15 cellular contexts compared by ENCODE assay signal in genomic region chr12:32445356-32445755, GRCh38. TPM values are rescaled to one million over a fixed set of nuclear protein-coding genes. Genes with fewer than 3 reads are reported as not detected.
DNase-seq lines count a peak whose midpoint lies in the region; ATAC-seq, FAIRE-seq and TF ChIP-seq lines count a peak whose summit lies in the region.
"Had no signal": no experiment of that assay in that cellular context is flagged by ENCODE, and none has a peak within 500 bp of the region (broad histone marks: within the 10 kb centered on the region; RNA-seq: fewer than 3 reads in every experiment).

No MANE protein-coding gene starts in this region.

- H3K27me3 ChIP-seq in HepG2 (ENCODE audit: control insufficient read depth in 1 of 2, insufficient read depth in 2 of 2, low read length in 2 of 2) (no peaks in the 10 kb centered on the region), right lobe of liver (no peaks in the 10 kb centered on the region), mammary epithelial cell (ENCODE audit: insufficient read depth, low read length) (no peaks in the 10 kb centered on the region)

- no peak overlapping the region for H3K9ac ChIP-seq in HepG2 (ENCODE audit: insufficient read depth, low read depth, low read length)
- H3K9ac ChIP-seq in mammary epithelial cell (ENCODE audit: insufficient read depth, low read length): no peak overlapping the region
- H3K9ac ChIP-seq in kidney (ENCODE audit: low read length in 2 of 2): no peak overlapping the region

- no TSS peak for BruUV-seq in HepG2 (replicated peaks; lab: Mats Ljungman, UMichigan)
- no TSS peak for BruUV-seq in mammary epithelial cell (replicated peaks; lab: Mats Ljungman, UMichigan)

- no peaks in the 10 kb centered on the region for H3K36me3 ChIP-seq in HepG2 (replicated peaks in 1 of 2; ENCODE audit: control insufficient read depth in 1 of 2, insufficient read depth in 2 of 2, low read length in 2 of 2)
- H3K36me3 ChIP-seq in right lobe of liver: no peaks in the 10 kb centered on the region
- H3K36me3 ChIP-seq in mammary epithelial cell (ENCODE audit: insufficient read depth, low read length): no peaks in the 10 kb centered on the region
- H3K36me3 ChIP-seq in kidney (ENCODE audit: control insufficient read depth in 1 of 2, insufficient read depth in 2 of 2, low read length in 2 of 2): no peaks in the 10 kb centered on the region
- H3K36me3 ChIP-seq: HAP-1 had no signal

- intact Hi-C loops in HepG2 (cut with micrococcal nuclease; ENCODE audit: unreplicated experiment): no loop called here
- intact Hi-C loops in right lobe of liver (cut with DNase I): no loop called here
- intact Hi-C loops in mammary epithelial cell (cut with micrococcal nuclease): loop anchor here (10.0 kb wide), 2 partner anchors 449 to 791 kb away; partner anchors contain the start of genes ETFBKMT and PKP2
- intact Hi-C loops in kidney (cut with DNase I): no loop called here

- CTCF ChIA-PET in HepG2 (lab: Yijun Ruan, JAX; ENCODE audit: low intra/inter-chr PET ratio, low total read pairs): no interaction called here
- CTCF ChIA-PET in mammary epithelial cell (lab: Charles Lee; ENCODE audit: low non-redundant PET): no interaction called here

- H3K79me2 ChIP-seq in HepG2 (ENCODE audit: insufficient read depth, low read length) (no peaks in the 10 kb centered on the region), mammary epithelial cell (ENCODE audit: insufficient read depth, low read length) (peaks cover 95% of the 10 kb centered on the region)

- dilution Hi-C loops in mammary epithelial cell (cut with HindIII; ENCODE audit: low sequenced_read_pairs): no loop called here

- TF ChIP-seq EP300 in HepG2 (IDR thresholded peaks at IDR 0.05; ENCODE audit: low read depth in 2 of 2, low read length in 2 of 2): no peak
- no peak for TF ChIP-seq EP300 in HepG2 (CRISPR knock-in tag; IDR thresholded peaks at IDR 0.05; ENCODE audit: borderline replicate concordance)

- FAIRE-seq in HepG2 (lab: Jason Lieb, UNC) (no peak), kidney (lab: Jason Lieb, UNC) (no peak)

- POLR2A ChIA-PET in HepG2 (lab: Yijun Ruan, JAX): no interaction called here

- no peak overlapping the region for H3K4me3 ChIP-seq in HepG2 (replicated peaks in 1 of 3; ENCODE audit: insufficient read depth in 1 of 3, low read depth in 2 of 3, low read length in 3 of 3)
- H3K4me3 ChIP-seq in right lobe of liver: no peak overlapping the region
- no peak overlapping the region for H3K4me3 ChIP-seq in mammary epithelial cell (replicated peaks in 1 of 3; ENCODE audit: insufficient read depth in 1 of 3, low read depth in 2 of 3, low read length in 3 of 3)
- no peak overlapping the region for H3K4me3 ChIP-seq in kidney (ENCODE audit: low read length in 2 of 2)
- H3K4me3 ChIP-seq: HAP-1 had no signal

- H3K4me2 ChIP-seq in HepG2 (ENCODE audit: low read depth, low read length) (peak overlapping the region; percentile 44; the same call in 1 of the 2 replicates), mammary epithelial cell (ENCODE audit: insufficient read depth, low read depth, low read length) (peak overlapping the region; percentile 44)

- DNase-seq in HepG2 (ENCODE audit: low spot score) (no peak), right lobe of liver (no peak), mammary epithelial cell (no peak), kidney (no peak), NCI-H226 (no peak), NCI-H2227 (lab: John Stamatoyannopoulos, UW; ENCODE audit: unreplicated experiment) (no peak), NCI-H774 (lab: John Stamatoyannopoulos, UW) (no peak)
- no peak for DNase-seq in activated CD8-positive, alpha-beta memory T cell treated with anti-CD3 and anti-CD28 coated beads, Interleukin-2, amount 50 U/mL, for 48 hours
- DNase-seq: NCI-H1436; NCI-H526 treated with DMSO at 0.1 percent for 48 hours; NK-92 treated with Interleukin-12 subunit alpha and Interleukin-12 subunit beta, amount 100 ng/mL, for 24 hours; OCI-M1 had no signal

- 18% methylated on average over 1 of the region's 1 CpG for WGBS in HepG2 (ENCODE audit: low lambda C conversion rate)
- WGBS in right lobe of liver (ENCODE audit: insufficient coverage, low coverage, low lambda C conversion rate, missing lambda C conversion rate): 64% methylated on average over 1 of the region's 1 CpG
- 48% methylated on average over 1 of the region's 1 CpG for WGBS in mammary epithelial cell (ENCODE audit: low coverage, missing lambda C conversion rate)

- no peak for TF ChIP-seq RAD21 in HepG2 (CRISPR knock-in tag; IDR thresholded peaks at IDR 0.05)

- no peak for TF ChIP-seq POLR2A in HepG2 (IDR thresholded peaks at IDR 0.05; ENCODE audit: insufficient read depth in 1 of 2, low read depth in 2 of 2, low read length in 2 of 2)
- no peak for TF ChIP-seq POLR2A in right lobe of liver (IDR thresholded peaks at IDR 0.05)

- H3K4me1 ChIP-seq in HepG2 (ENCODE audit: insufficient read depth, low read length): peaks cover 34% of the 10 kb centered on the region
- peaks cover 0 to 4% (median 0%) of the 10 kb centered on the region in 4 donors for H3K4me1 ChIP-seq in right lobe of liver
- H3K4me1 ChIP-seq in mammary epithelial cell (ENCODE audit: insufficient read depth, low read length): peaks cover 66% of the 10 kb centered on the region
- H3K4me1 ChIP-seq in kidney (ENCODE audit: control insufficient read depth in 1 of 2, insufficient read depth in 1 of 2, low read depth in 1 of 2, low read length in 2 of 2): peaks cover 25% of the 10 kb centered on the region in 2 donors
- H3K4me1 ChIP-seq: HAP-1 had no signal

- H3K9me3 ChIP-seq in HepG2 (ENCODE audit: low read length) (no peaks in the 10 kb centered on the region), right lobe of liver (no peaks in the 10 kb centered on the region), mammary epithelial cell (replicated peaks; ENCODE audit: insufficient read depth, low read length) (no peaks in the 10 kb centered on the region), kidney (ENCODE audit: control insufficient read depth in 1 of 2, low read length in 2 of 2) (no peaks in the 10 kb centered on the region)
- H3K9me3 ChIP-seq: HAP-1 had no signal

- no peak overlapping the region for H2AFZ ChIP-seq in HepG2 (ENCODE audit: low read length)
- no peak overlapping the region for H2AFZ ChIP-seq in mammary epithelial cell (ENCODE audit: low read depth, low read length)

- H4K20me1 ChIP-seq in HepG2 (ENCODE audit: insufficient read depth, low read length) (no peaks in the 10 kb centered on the region), mammary epithelial cell (ENCODE audit: insufficient read depth, low read length) (no peaks in the 10 kb centered on the region)

- no peak overlapping the region for H3K27ac ChIP-seq in HepG2 (ENCODE audit: extremely low read length, insufficient read depth, low read length)
- no peak overlapping the region for H3K27ac ChIP-seq in right lobe of liver
- H3K27ac ChIP-seq in mammary epithelial cell (ENCODE audit: insufficient read depth, low read depth, low read length): peak overlapping the region; percentile 45
- peak overlapping the region; percentile 72 to 84 for H3K27ac ChIP-seq in kidney (ENCODE audit: low read depth in 2 of 2, low read length in 2 of 2)
- H3K27ac ChIP-seq: HL-60 had no signal

- TF ChIP-seq CTCF in HepG2 (CRISPR knock-in tag; IDR thresholded peaks at IDR 0.05) (no peak), right lobe of liver (IDR thresholded peaks at IDR 0.05) (no peak), mammary epithelial cell (conservative IDR thresholded peaks at IDR 0.05 in 1 of 2, IDR thresholded peaks at IDR 0.05 in 1 of 2; ENCODE audit: extremely low read depth in 1 of 2, insufficient read depth in 1 of 2, low read depth in 1 of 2, low read length in 2 of 2) (no peak), kidney (IDR thresholded peaks at IDR 0.05; ENCODE audit: borderline replicate concordance, extremely low read depth, insufficient read depth) (no peak)

- in situ Hi-C loops in HepG2 (cut with HindIII; ENCODE audit: extremely low pct_ligation_motif_present, low pct_unique_long_range_greater_than_20kb): no loop called here
- in situ Hi-C loops in mammary epithelial cell (cut with MboI; ENCODE audit: low sequenced_read_pairs in 2 of 2): no loop called here

- ATAC-seq in HepG2: no peak
- ATAC-seq in right lobe of liver: no peak
- ATAC-seq: SK-N-SH treated with all-trans-retinoic acid at 6 μM for 48 hours had no signal

RNA-seq across cellular contexts. Expression of gene FGD4, which starts 46.0 kb away (rescaled TPM):
- 4.6 and 5.3 TPM in 2 replicates for total RNA-seq in HepG2 (2016; rRNA removed; fragmentation: Illumina TruSeq; extraction: Trizol)
- total RNA-seq in HepG2 (2016; cell fraction: cytosol; rRNA removed; fragmentation: Illumina TruSeq; extraction: Trizol; ENCODE audit: low read depth): 9.9 and 11.4 TPM in 2 replicates
- 4.6 and 5.5 TPM in 2 replicates for total RNA-seq in HepG2 (2016; cell fraction: insoluble cytoplasmic fraction; rRNA removed; fragmentation: Illumina TruSeq; extraction: Trizol)
- 4.0 and 5.2 TPM in 2 replicates for total RNA-seq in HepG2 (2016; cell fraction: membrane; rRNA removed; fragmentation: Illumina TruSeq; extraction: Trizol)
- total RNA-seq in HepG2 (2016; cell fraction: nucleus; rRNA removed; fragmentation: Illumina TruSeq; extraction: Trizol): 7.1 and 8.1 TPM in 2 replicates
- polyA plus RNA-seq in HepG2 (2011; rRNA removed): 4.7 and 6.6 TPM in 2 replicates
- polyA plus RNA-seq in HepG2 (2011; cell fraction: cytosol; rRNA removed): 2.0 and 2.4 TPM in 2 replicates
- polyA plus RNA-seq in HepG2 (2011; cell fraction: nucleus; rRNA removed): 6.0 and 6.1 TPM in 2 replicates
- 4.3 and 6.2 TPM in 2 replicates for polyA plus RNA-seq in HepG2 (2012)
- polyA plus RNA-seq in HepG2 (2016; cell fraction: cytosol; fragmentation: Illumina TruSeq; extraction: Trizol; ENCODE audit: low read depth): 0.24 and 0.28 TPM in 2 replicates
- 1.4 and 2.2 TPM in 2 replicates for polyA plus RNA-seq in HepG2 (2016; cell fraction: insoluble cytoplasmic fraction; fragmentation: Illumina TruSeq; extraction: Trizol; ENCODE audit: low read depth)
- polyA plus RNA-seq in HepG2 (2016; cell fraction: membrane; fragmentation: Illumina TruSeq; extraction: Trizol; ENCODE audit: low read depth): 0.51 and 0.76 TPM in 2 replicates
- 2.9 and 3.8 TPM in 2 replicates for polyA plus RNA-seq in HepG2 (2016; cell fraction: nucleus; fragmentation: Illumina TruSeq; extraction: Trizol; ENCODE audit: insufficient read depth, low read depth)
- 6.9 and 9.3 TPM in 2 replicates for polyA minus RNA-seq in HepG2 (2011; rRNA and poly(A)+ RNA removed; ENCODE audit: low replicate concordance)
- 13.8 and 18.8 TPM in 2 replicates for polyA minus RNA-seq in HepG2 (2011; cell fraction: cytosol; rRNA and poly(A)+ RNA removed)
- polyA minus RNA-seq in HepG2 (2011; cell fraction: nucleus; rRNA and poly(A)+ RNA removed): 42.7 and 45.4 TPM in 2 replicates
- 10 to 100 TPM; 15.1 to 29.3 (median 20.3) TPM for total RNA-seq in right lobe of liver
- 10 to 100 TPM; 20.8 to 35.3 TPM for total RNA-seq in mammary epithelial cell
- 11.1 TPM for polyA plus RNA-seq in mammary epithelial cell
- polyA minus RNA-seq in mammary epithelial cell: 62.7 TPM
- 55.5 TPM for total RNA-seq in kidney
- polyA plus RNA-seq in kidney (ENCODE audit: insufficient read depth, low read depth, low replicate concordance): 4.9 TPM

Comparison
In these comparisons a context has a peak if more than half of its experiments do, and no peak if none do; other contexts are left out.
1. H3K27ac ChIP-seq: peak in mammary epithelial cell (single experiment) and kidney (2 of 2); none in HepG2 (single experiment) and right lobe of liver (0 of 3).